Comparison of ENCODE assay signal across 23 cellular contexts in the genomic region with DNA sequence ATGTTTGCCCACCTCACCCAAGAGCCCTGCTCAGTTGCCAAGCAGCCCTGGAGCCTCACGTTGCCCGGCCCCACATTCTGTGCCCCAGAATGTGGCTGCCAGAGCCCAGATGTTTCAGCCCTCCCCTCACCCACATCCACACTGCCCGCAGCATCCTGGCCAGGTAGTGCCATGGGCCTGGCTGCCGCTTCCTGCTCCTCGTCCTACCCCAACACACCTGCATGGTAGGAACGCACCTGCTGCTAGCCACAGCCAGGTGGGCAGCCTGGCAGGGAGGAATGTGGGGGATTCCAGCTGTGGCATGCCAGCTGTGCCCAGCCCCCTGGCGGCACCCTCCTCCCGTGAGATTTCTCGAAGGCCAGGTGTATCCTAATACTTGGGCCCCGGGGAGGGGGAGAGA. TPM values are rescaled to one million over a fixed set of nuclear protein-coding genes. Genes with fewer than 3 reads are reported as not detected.
"Had no signal": no experiment of that assay in that cellular context is flagged by ENCODE, and none has a peak within 500 bp of the region (broad histone marks: within the 10 kb centered on the region; RNA-seq: fewer than 3 reads in every experiment).

No MANE protein-coding gene starts in this region.

- H3K9me3 ChIP-seq: pancreas, sigmoid colon, spleen, stomach, testis, upper lobe of left lung had no signal

- H3K4me3 ChIP-seq: coronary artery, neural progenitor cell, pancreas, sigmoid colon, spleen, stomach, testis, upper lobe of left lung had no signal

- H3K36me3 Mint-ChIP-seq: activated naive CD8-positive, alpha-beta T cell treated with anti-CD3 and anti-CD28 coated beads for 36 hours; brain; mesothelial cell of epicardium; neural progenitor cell had no signal

- H3K4me3 Mint-ChIP-seq: activated naive CD8-positive, alpha-beta T cell treated with anti-CD3 and anti-CD28 coated beads for 36 hours; activated T-helper 1 cell treated with anti-CD3 and anti-CD28 coated beads, Interleukin-12 subunit alpha, Interleukin-12 subunit beta, Interleukin-2, Interleukin-4 antibody, amounts not matched to agents 30 ng/mL and 10 ng/mL and 1 ng/mL, durations not matched to agents 14 hours and 24 hours and 36 hours; effector memory CD8-positive, alpha-beta T cell; mesothelial cell of epicardium had no signal

- ATAC-seq: effector memory CD8-positive, alpha-beta T cell; pancreas had no signal

- H3K27ac Mint-ChIP-seq: activated naive CD8-positive, alpha-beta T cell treated with anti-CD3 and anti-CD28 coated beads for 36 hours; activated T-helper 1 cell treated with anti-CD3 and anti-CD28 coated beads, Interleukin-12 subunit alpha, Interleukin-12 subunit beta, Interleukin-2, Interleukin-4 antibody, amounts not matched to agents 30 ng/mL and 10 ng/mL and 1 ng/mL, durations not matched to agents 14 hours and 24 hours and 36 hours; effector memory CD8-positive, alpha-beta T cell; mesothelial cell of epicardium; neural progenitor cell had no signal

- DNase-seq: activated CD4-positive, alpha-beta T cell treated with anti-CD3 and anti-CD28 coated beads, Interleukin-2, amount 50 U/mL, for 1 hour; activated CD8-positive, alpha-beta memory T cell treated with anti-CD3 and anti-CD28 coated beads for 24 hours; activated naive CD8-positive, alpha-beta T cell treated with anti-CD3 and anti-CD28 coated beads for 36 hours; amygdala; central memory CD4-positive, alpha-beta T cell; effector memory CD8-positive, alpha-beta T cell; head of caudate nucleus; pancreas; sigmoid colon; spleen; stimulated activated CD4-positive, alpha-beta T cell treated with anti-CD3 and anti-CD28 coated beads, Interleukin-1b, Interleukin-23, amount 100 ng/mL, for 48 hours; stomach; T-helper 9 cell; testis had no signal

- H3K27me3 ChIP-seq: pancreas, sigmoid colon, stomach, testis, upper lobe of left lung had no signal

- H3K4me1 ChIP-seq: neural progenitor cell, testis had no signal

- H3K9ac ChIP-seq: neural progenitor cell had no signal

- H2AFZ ChIP-seq: neural progenitor cell had no signal

- H3K4me1 Mint-ChIP-seq: activated naive CD8-positive, alpha-beta T cell treated with anti-CD3 and anti-CD28 coated beads for 36 hours; mesothelial cell of epicardium had no signal

- H3K9me3 Mint-ChIP-seq: activated naive CD8-positive, alpha-beta T cell treated with anti-CD3 and anti-CD28 coated beads for 36 hours; activated T-helper 1 cell treated with anti-CD3 and anti-CD28 coated beads, Interleukin-12 subunit alpha, Interleukin-12 subunit beta, Interleukin-2, Interleukin-4 antibody, amounts not matched to agents 30 ng/mL and 10 ng/mL and 1 ng/mL, durations not matched to agents 14 hours and 24 hours and 36 hours; effector memory CD8-positive, alpha-beta T cell; mesothelial cell of epicardium had no signal

- H3K27ac ChIP-seq: coronary artery, neural progenitor cell, pancreas, sigmoid colon, spleen, stomach, testis, upper lobe of left lung had no signal

- FAIRE-seq: frontal cortex, pancreas had no signal

- H3K36me3 ChIP-seq: neural progenitor cell, pancreas, sigmoid colon, spleen, stomach, upper lobe of left lung had no signal

- H3K4me2 ChIP-seq: neural progenitor cell had no signal

RNA-seq across cellular contexts. Expression of a gene that starts 7.5 kb away (rescaled TPM):
- total RNA-seq: epithelial cell of proximal tubule had no signal

RNA-seq across cellular contexts. Expression of a gene that starts 18.4 kb away (rescaled TPM):
- total RNA-seq: activated naive CD8-positive, alpha-beta T cell treated with anti-CD3 and anti-CD28 coated beads for 36 hours; mesothelial cell of epicardium; myocyte; spleen; upper lobe of left lung had no signal
- polyA plus RNA-seq: spleen had no signal
